ENCODE assay signal across 2 cellular contexts in genomic region chr12:122356192-122356635, GRCh38.
TF ChIP-seq lines count a peak whose summit lies in the region.

No MANE protein-coding gene starts in this region.

TF ChIP-seq in HCT116, 20 proteins besides CTCF, POLR2A, EP300 and RAD21 (continued from another document):
- no peak for TF ChIP-seq TCF7L2 (IDR thresholded peaks at IDR 0.05; ENCODE audit: borderline replicate concordance, extremely low read depth, insufficient read depth, insufficient read length)
- no peak for TF ChIP-seq ATF3 (IDR thresholded peaks at IDR 0.05)
- TF ChIP-seq POLR2AphosphoS5 (IDR thresholded peaks at IDR 0.05; ENCODE audit: low read depth, low read length), result no peak
- TF ChIP-seq SIN3A (IDR thresholded peaks at IDR 0.05; ENCODE audit: low read depth), result no peak
- TF ChIP-seq EZH2 (IDR thresholded peaks at IDR 0.05), result no peak
- TF ChIP-seq CEBPB (IDR thresholded peaks at IDR 0.05; ENCODE audit: low read depth), result no peak
- no peak for TF ChIP-seq ZBTB33 (IDR thresholded peaks at IDR 0.05; ENCODE audit: extremely low read depth, insufficient replicate concordance, low read length)
- TF ChIP-seq, protein P1, sequence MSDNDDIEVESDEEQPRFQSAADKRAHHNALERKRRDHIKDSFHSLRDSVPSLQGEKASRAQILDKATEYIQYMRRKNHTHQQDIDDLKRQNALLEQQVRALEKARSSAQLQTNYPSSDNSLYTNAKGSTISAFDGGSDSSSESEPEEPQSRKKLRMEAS (IDR thresholded peaks at IDR 0.05), result no peak
- TF ChIP-seq EGR1 (IDR thresholded peaks at IDR 0.05; ENCODE audit: low read depth), result no peak
- TF ChIP-seq SP1 (IDR thresholded peaks at IDR 0.05; ENCODE audit: low read depth), result no peak

TF ChIP-seq in endothelial cell of umbilical vein, 7 proteins besides CTCF, POLR2A, EP300 and RAD21 (continued from another document):
- TF ChIP-seq FOS (IDR thresholded peaks at IDR 0.05; ENCODE audit: borderline replicate concordance, insufficient read depth, low read length) (no peak), EZH2 (IDR thresholded peaks at IDR 0.05; ENCODE audit: borderline replicate concordance, low read depth, low read length, severe bottlenecking) (no peak), POLR2AphosphoS5 (IDR thresholded peaks at IDR 0.05; ENCODE audit: insufficient read depth, low read depth, low read length) (no peak)
- TF ChIP-seq, protein P1 (IDR thresholded peaks at IDR 0.05; ENCODE audit: insufficient read depth, insufficient read length), result no peak
